ENCODE assay signal across 1 cellular context in the genomic region with DNA sequence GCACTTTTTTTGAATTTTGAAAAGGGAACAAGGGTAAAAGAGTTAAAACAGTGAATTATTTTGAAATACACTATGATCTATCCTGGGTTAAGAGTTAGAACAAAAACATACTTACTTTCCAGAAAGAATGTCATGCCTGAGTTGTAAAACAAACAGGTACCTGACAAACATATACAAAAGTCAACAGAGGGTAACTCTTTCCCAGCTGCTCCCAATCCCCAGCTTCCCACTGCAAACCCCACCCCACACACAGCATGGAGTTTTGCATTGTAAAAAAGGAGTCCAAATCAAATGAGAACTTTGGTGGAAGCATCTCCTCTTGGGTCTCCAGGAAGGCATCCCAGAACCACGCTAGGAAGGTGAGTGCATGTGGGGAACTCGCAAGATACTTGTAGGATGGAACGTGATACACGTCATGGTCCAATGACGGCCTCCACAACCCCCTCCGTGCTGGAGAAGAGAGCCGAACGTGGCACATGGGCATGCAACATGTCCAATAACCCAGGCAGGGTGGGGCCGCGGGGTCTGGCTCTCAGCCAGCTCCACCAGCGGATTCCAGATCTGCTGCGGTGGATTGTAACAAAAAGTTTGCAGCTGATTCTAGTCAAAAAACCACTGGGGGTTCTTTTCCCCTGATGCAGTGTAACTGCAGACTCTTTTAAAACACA.
TF ChIP-seq lines count a peak whose summit lies in the region.

No MANE protein-coding gene starts in this region.

TF ChIP-seq in HepG2, 621 proteins besides CTCF, POLR2A, EP300 and RAD21 (continued from another document and continues in another):
- TF ChIP-seq, protein P1, sequence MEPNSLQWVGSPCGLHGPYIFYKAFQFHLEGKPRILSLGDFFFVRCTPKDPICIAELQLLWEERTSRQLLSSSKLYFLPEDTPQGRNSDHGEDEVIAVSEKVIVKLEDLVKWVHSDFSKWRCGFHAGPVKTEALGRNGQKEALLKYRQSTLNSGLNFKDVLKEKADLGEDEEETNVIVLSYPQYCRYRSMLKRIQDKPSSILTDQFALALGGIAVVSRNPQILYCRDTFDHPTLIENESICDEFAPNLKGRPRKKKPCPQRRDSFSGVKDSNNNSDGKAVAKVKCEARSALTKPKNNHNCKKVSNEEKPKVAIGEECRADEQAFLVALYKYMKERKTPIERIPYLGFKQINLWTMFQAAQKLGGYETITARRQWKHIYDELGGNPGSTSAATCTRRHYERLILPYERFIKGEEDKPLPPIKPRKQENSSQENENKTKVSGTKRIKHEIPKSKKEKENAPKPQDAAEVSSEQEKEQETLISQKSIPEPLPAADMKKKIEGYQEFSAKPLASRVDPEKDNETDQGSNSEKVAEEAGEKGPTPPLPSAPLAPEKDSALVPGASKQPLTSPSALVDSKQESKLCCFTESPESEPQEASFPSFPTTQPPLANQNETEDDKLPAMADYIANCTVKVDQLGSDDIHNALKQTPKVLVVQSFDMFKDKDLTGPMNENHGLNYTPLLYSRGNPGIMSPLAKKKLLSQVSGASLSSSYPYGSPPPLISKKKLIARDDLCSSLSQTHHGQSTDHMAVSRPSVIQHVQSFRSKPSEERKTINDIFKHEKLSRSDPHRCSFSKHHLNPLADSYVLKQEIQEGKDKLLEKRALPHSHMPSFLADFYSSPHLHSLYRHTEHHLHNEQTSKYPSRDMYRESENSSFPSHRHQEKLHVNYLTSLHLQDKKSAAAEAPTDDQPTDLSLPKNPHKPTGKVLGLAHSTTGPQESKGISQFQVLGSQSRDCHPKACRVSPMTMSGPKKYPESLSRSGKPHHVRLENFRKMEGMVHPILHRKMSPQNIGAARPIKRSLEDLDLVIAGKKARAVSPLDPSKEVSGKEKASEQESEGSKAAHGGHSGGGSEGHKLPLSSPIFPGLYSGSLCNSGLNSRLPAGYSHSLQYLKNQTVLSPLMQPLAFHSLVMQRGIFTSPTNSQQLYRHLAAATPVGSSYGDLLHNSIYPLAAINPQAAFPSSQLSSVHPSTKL (CRISPR knock-in tag; IDR thresholded peaks at IDR 0.05): peak; percentile 29
- TF ChIP-seq, protein P2, sequence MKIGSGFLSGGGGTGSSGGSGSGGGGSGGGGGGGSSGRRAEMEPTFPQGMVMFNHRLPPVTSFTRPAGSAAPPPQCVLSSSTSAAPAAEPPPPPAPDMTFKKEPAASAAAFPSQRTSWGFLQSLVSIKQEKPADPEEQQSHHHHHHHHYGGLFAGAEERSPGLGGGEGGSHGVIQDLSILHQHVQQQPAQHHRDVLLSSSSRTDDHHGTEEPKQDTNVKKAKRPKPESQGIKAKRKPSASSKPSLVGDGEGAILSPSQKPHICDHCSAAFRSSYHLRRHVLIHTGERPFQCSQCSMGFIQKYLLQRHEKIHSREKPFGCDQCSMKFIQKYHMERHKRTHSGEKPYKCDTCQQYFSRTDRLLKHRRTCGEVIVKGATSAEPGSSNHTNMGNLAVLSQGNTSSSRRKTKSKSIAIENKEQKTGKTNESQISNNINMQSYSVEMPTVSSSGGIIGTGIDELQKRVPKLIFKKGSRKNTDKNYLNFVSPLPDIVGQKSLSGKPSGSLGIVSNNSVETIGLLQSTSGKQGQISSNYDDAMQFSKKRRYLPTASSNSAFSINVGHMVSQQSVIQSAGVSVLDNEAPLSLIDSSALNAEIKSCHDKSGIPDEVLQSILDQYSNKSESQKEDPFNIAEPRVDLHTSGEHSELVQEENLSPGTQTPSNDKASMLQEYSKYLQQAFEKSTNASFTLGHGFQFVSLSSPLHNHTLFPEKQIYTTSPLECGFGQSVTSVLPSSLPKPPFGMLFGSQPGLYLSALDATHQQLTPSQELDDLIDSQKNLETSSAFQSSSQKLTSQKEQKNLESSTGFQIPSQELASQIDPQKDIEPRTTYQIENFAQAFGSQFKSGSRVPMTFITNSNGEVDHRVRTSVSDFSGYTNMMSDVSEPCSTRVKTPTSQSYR (CRISPR knock-in tag; IDR thresholded peaks at IDR 0.05; ENCODE audit: borderline replicate concordance): no peak
- TF ChIP-seq ZNF160 (CRISPR knock-in tag; IDR thresholded peaks at IDR 0.05): no peak
- TF ChIP-seq ZNF772 (CRISPR knock-in tag; IDR thresholded peaks at IDR 0.05): no peak
- TF ChIP-seq ZNF724P (CRISPR knock-in tag; IDR thresholded peaks at IDR 0.05; ENCODE audit: borderline replicate concordance): no peak
- TF ChIP-seq ZNF331 (CRISPR knock-in tag; IDR thresholded peaks at IDR 0.05): no peak
- no peak for TF ChIP-seq YY1 (IDR thresholded peaks at IDR 0.05; ENCODE audit: insufficient read depth, insufficient replicate concordance, low read depth, low read length)
- TF ChIP-seq TGIF2 (CRISPR knock-in tag; IDR thresholded peaks at IDR 0.05): no peak
- TF ChIP-seq, protein P3, sequence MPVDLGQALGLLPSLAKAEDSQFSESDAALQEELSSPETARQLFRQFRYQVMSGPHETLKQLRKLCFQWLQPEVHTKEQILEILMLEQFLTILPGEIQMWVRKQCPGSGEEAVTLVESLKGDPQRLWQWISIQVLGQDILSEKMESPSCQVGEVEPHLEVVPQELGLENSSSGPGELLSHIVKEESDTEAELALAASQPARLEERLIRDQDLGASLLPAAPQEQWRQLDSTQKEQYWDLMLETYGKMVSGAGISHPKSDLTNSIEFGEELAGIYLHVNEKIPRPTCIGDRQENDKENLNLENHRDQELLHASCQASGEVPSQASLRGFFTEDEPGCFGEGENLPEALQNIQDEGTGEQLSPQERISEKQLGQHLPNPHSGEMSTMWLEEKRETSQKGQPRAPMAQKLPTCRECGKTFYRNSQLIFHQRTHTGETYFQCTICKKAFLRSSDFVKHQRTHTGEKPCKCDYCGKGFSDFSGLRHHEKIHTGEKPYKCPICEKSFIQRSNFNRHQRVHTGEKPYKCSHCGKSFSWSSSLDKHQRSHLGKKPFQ (CRISPR knock-in tag; IDR thresholded peaks at IDR 0.05; ENCODE audit: insufficient replicate concordance): no peak
- TF ChIP-seq ZNF383 (CRISPR knock-in tag; IDR thresholded peaks at IDR 0.05; ENCODE audit: borderline replicate concordance): no peak
- TF ChIP-seq, protein P4, sequence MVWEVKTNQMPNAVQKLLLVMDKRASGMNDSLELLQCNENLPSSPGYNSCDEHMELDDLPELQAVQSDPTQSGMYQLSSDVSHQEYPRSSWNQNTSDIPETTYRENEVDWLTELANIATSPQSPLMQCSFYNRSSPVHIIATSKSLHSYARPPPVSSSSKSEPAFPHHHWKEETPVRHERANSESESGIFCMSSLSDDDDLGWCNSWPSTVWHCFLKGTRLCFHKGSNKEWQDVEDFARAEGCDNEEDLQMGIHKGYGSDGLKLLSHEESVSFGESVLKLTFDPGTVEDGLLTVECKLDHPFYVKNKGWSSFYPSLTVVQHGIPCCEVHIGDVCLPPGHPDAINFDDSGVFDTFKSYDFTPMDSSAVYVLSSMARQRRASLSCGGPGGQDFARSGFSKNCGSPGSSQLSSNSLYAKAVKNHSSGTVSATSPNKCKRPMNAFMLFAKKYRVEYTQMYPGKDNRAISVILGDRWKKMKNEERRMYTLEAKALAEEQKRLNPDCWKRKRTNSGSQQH (CRISPR knock-in tag; IDR thresholded peaks at IDR 0.05; ENCODE audit: low read depth): no peak
- no peak for TF ChIP-seq ZNF678 (CRISPR knock-in tag; IDR thresholded peaks at IDR 0.05)
- TF ChIP-seq, protein P5, sequence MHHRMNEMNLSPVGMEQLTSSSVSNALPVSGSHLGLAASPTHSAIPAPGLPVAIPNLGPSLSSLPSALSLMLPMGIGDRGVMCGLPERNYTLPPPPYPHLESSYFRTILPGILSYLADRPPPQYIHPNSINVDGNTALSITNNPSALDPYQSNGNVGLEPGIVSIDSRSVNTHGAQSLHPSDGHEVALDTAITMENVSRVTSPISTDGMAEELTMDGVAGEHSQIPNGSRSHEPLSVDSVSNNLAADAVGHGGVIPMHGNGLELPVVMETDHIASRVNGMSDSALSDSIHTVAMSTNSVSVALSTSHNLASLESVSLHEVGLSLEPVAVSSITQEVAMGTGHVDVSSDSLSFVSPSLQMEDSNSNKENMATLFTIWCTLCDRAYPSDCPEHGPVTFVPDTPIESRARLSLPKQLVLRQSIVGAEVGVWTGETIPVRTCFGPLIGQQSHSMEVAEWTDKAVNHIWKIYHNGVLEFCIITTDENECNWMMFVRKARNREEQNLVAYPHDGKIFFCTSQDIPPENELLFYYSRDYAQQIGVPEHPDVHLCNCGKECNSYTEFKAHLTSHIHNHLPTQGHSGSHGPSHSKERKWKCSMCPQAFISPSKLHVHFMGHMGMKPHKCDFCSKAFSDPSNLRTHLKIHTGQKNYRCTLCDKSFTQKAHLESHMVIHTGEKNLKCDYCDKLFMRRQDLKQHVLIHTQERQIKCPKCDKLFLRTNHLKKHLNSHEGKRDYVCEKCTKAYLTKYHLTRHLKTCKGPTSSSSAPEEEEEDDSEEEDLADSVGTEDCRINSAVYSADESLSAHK (CRISPR knock-in tag; IDR thresholded peaks at IDR 0.05; ENCODE audit: borderline replicate concordance): no peak
- TF ChIP-seq, protein P6, sequence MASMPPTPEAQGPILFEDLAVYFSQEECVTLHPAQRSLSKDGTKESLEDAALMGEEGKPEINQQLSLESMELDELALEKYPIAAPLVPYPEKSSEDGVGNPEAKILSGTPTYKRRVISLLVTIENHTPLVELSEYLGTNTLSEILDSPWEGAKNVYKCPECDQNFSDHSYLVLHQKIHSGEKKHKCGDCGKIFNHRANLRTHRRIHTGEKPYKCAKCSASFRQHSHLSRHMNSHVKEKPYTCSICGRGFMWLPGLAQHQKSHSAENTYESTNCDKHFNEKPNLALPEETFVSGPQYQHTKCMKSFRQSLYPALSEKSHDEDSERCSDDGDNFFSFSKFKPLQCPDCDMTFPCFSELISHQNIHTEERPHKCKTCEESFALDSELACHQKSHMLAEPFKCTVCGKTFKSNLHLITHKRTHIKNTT (CRISPR knock-in tag; IDR thresholded peaks at IDR 0.05): no peak
- TF ChIP-seq ZZZ3 (CRISPR knock-in tag; IDR thresholded peaks at IDR 0.05; ENCODE audit: borderline replicate concordance): no peak
- no peak for TF ChIP-seq ZNF24 (IDR thresholded peaks at IDR 0.05)
- TF ChIP-seq PHB2 (IDR thresholded peaks at IDR 0.05; ENCODE audit: partially characterized antibody): no peak
- TF ChIP-seq POGZ (CRISPR knock-in tag; IDR thresholded peaks at IDR 0.05): no peak
- no peak for TF ChIP-seq FOXO1 (CRISPR knock-in tag; IDR thresholded peaks at IDR 0.05)
- TF ChIP-seq, protein P7, sequence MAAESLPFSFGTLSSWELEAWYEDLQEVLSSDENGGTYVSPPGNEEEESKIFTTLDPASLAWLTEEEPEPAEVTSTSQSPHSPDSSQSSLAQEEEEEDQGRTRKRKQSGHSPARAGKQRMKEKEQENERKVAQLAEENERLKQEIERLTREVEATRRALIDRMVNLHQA (CRISPR knock-in tag; IDR thresholded peaks at IDR 0.05): no peak
- TF ChIP-seq TEAD2 (CRISPR knock-in tag; IDR thresholded peaks at IDR 0.05): no peak
- no peak for TF ChIP-seq PAWR (CRISPR knock-in tag; IDR thresholded peaks at IDR 0.05; ENCODE audit: borderline replicate concordance)
- no peak for TF ChIP-seq TARDBP (CRISPR knock-in tag; IDR thresholded peaks at IDR 0.05)
- no peak for TF ChIP-seq SRSF1 (optimal IDR thresholded peaks at IDR 0.05; ENCODE audit: low read depth, low read length)
- TF ChIP-seq, protein P8, sequence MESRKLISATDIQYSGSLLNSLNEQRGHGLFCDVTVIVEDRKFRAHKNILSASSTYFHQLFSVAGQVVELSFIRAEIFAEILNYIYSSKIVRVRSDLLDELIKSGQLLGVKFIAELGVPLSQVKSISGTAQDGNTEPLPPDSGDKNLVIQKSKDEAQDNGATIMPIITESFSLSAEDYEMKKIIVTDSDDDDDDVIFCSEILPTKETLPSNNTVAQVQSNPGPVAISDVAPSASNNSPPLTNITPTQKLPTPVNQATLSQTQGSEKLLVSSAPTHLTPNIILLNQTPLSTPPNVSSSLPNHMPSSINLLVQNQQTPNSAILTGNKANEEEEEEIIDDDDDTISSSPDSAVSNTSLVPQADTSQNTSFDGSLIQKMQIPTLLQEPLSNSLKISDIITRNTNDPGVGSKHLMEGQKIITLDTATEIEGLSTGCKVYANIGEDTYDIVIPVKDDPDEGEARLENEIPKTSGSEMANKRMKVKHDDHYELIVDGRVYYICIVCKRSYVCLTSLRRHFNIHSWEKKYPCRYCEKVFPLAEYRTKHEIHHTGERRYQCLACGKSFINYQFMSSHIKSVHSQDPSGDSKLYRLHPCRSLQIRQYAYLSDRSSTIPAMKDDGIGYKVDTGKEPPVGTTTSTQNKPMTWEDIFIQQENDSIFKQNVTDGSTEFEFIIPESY (CRISPR knock-in tag; IDR thresholded peaks at IDR 0.05): peak; percentile 47; the same call in 1 of the 2 replicates
- TF ChIP-seq MED8 (CRISPR knock-in tag; IDR thresholded peaks at IDR 0.05; ENCODE audit: insufficient replicate concordance): no peak
- TF ChIP-seq FOXP1 (IDR thresholded peaks at IDR 0.05): no peak
- TF ChIP-seq FOXP1 (CRISPR knock-in tag; IDR thresholded peaks at IDR 0.05): peak; percentile 47; the same call in 1 of the 2 replicates
- TF ChIP-seq, protein P9, sequence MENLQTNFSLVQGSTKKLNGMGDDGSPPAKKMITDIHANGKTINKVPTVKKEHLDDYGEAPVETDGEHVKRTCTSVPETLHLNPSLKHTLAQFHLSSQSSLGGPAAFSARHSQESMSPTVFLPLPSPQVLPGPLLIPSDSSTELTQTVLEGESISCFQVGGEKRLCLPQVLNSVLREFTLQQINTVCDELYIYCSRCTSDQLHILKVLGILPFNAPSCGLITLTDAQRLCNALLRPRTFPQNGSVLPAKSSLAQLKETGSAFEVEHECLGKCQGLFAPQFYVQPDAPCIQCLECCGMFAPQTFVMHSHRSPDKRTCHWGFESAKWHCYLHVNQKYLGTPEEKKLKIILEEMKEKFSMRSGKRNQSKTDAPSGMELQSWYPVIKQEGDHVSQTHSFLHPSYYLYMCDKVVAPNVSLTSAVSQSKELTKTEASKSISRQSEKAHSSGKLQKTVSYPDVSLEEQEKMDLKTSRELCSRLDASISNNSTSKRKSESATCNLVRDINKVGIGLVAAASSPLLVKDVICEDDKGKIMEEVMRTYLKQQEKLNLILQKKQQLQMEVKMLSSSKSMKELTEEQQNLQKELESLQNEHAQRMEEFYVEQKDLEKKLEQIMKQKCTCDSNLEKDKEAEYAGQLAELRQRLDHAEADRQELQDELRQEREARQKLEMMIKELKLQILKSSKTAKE (CRISPR knock-in tag; IDR thresholded peaks at IDR 0.05; ENCODE audit: borderline replicate concordance): no peak
- TF ChIP-seq, protein P10, sequence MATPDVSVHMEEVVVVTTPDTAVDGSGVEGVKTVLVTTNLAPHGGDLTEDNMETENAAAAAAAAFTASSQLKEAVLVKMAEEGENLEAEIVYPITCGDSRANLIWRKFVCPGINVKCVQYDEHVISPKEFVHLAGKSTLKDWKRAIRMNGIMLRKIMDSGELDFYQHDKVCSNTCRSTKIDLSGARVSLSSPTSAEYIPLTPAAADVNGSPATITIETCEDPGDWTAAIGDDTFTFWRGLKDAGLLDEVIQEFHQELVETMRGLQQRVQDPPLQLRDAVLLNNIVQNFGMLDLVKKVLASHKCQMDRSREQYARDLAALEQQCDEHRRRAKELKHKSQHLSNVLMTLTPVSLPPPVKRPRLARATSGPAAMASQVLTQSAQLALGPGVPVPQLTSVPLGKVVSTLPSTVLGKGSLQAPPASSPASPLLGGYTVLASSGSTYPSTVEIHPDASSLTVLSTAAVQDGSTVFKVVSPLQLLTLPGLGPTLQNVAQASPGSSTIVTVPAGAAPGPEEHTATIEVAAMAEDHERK (CRISPR knock-in tag; IDR thresholded peaks at IDR 0.05; ENCODE audit: low read depth): no peak
- no peak for TF ChIP-seq ZNF101 (CRISPR knock-in tag; IDR thresholded peaks at IDR 0.05; ENCODE audit: borderline replicate concordance, low read depth)
- peak; percentile 41; the same call in 1 of the 2 replicates for TF ChIP-seq ZBTB38 (CRISPR knock-in tag; IDR thresholded peaks at IDR 0.05)
- TF ChIP-seq TBP (CRISPR knock-in tag; IDR thresholded peaks at IDR 0.05): no peak
- TF ChIP-seq ZNF180 (CRISPR knock-in tag; IDR thresholded peaks at IDR 0.05; ENCODE audit: borderline replicate concordance, low read depth): no peak
- TF ChIP-seq RXRA (CRISPR knock-in tag; IDR thresholded peaks at IDR 0.05): no peak
- TF ChIP-seq HNRNPK (IDR thresholded peaks at IDR 0.05; ENCODE audit: low read depth, low read length, poor library complexity, severe bottlenecking): no peak
